ENCODE assay signal across 9 cellular contexts in genomic region chr2:121617042-121617599, GRCh38. TPM values are rescaled to one million over a fixed set of nuclear protein-coding genes. Genes with fewer than 3 reads are reported as not detected.
DNase-seq lines count a peak whose midpoint lies in the region; ATAC-seq, FAIRE-seq and TF ChIP-seq lines count a peak whose summit lies in the region.
"Had no signal": no experiment of that assay in that cellular context is flagged by ENCODE, and none has a peak within 500 bp of the region (broad histone marks: within the 10 kb centered on the region; RNA-seq: fewer than 3 reads in every experiment).

No MANE protein-coding gene starts in this region.

- H2BK15ac ChIP-seq in mesenchymal stem cell (ENCODE audit: low read depth, poor library complexity, severe bottlenecking) = no peak overlapping the region

- H2BK12ac ChIP-seq in mesenchymal stem cell (ENCODE audit: low read length in 2 of 2) = no peak overlapping the region

- H3K79me1 ChIP-seq in mesenchymal stem cell (replicated peaks; ENCODE audit: low read length, poor library complexity, severe bottlenecking) = peaks cover 35% of the 10 kb centered on the region

- no peak for DNase-seq in GM12891 (ENCODE audit: insufficient read length, low spot score)
- DNase-seq in SW480 (ENCODE audit: low spot score) = peak; percentile 29
- peak; percentile 30 for DNase-seq in mesenchymal stem cell
- DNase-seq in mucosa of gallbladder (ENCODE audit: low spot score) = no peak
- no peak for DNase-seq in tibial nerve (ENCODE audit: low spot score in 2 of 2)
- DNase-seq in dermis blood vessel endothelial cell = no peak
- DNase-seq: stimulated activated CD8-positive, alpha-beta memory T cell treated with anti-CD3 and anti-CD28 coated beads, Interleukin-4, amount 100 ng/mL, for 48 hours had no signal

- H2BK120ac ChIP-seq in mesenchymal stem cell (ENCODE audit: low read depth, low read length) = no peak overlapping the region

- H3K27me3 ChIP-seq in mesenchymal stem cell (ENCODE audit: control insufficient read depth in 1 of 2, insufficient read depth in 1 of 2, low read length in 2 of 2) (no peaks in the 10 kb centered on the region), tibial nerve (no peaks in the 10 kb centered on the region)

- peak overlapping the region in 1 of 2 experiments; percentile 35 for H3K23ac ChIP-seq in mesenchymal stem cell (ENCODE audit: low read length in 2 of 2)

- no peak overlapping the region for H4K8ac ChIP-seq in mesenchymal stem cell (ENCODE audit: low read length)

- peak overlapping the region in 1 of 2 experiments; percentile 72 for H3K14ac ChIP-seq in mesenchymal stem cell (ENCODE audit: low read length in 2 of 2)

- H4K91ac ChIP-seq in mesenchymal stem cell (ENCODE audit: low read length) = no peak overlapping the region

- no peak overlapping the region for H3K27ac ChIP-seq in mesenchymal stem cell (ENCODE audit: low read length, poor library complexity, severe bottlenecking)
- peak overlapping the region in 1 of 4 donors; percentile 42 for H3K27ac ChIP-seq in tibial nerve

- H2AFZ ChIP-seq in mesenchymal stem cell (ENCODE audit: low read depth, low read length) = no peak overlapping the region

- no peak overlapping the region for H3K4ac ChIP-seq in mesenchymal stem cell (ENCODE audit: low read depth in 1 of 2, low read length in 2 of 2)

- H2AK5ac ChIP-seq in mesenchymal stem cell (ENCODE audit: low read length, severe bottlenecking) = no peak overlapping the region

- TF ChIP-seq EP300 in tibial nerve (IDR thresholded peaks at IDR 0.05) = no peak

- 17% methylated on average over 4 of the region's 4 CpGs for WGBS in mesenchymal stem cell
- WGBS in tibial nerve, 2 donors = 32% methylated on average over 4 of the region's 4 CpGs

- no peaks in the 10 kb centered on the region for H3K9me3 ChIP-seq in mesenchymal stem cell (ENCODE audit: control insufficient read depth, low read length)
- H3K9me3 ChIP-seq in tibial nerve = no peaks in the 10 kb centered on the region

- FAIRE-seq in GM12891 (lab: Jason Lieb, UNC) = peak; percentile 72

- H3K9ac ChIP-seq in mesenchymal stem cell (ENCODE audit: low read length) = no peak overlapping the region

- no peak for TF ChIP-seq CTCF in tibial nerve (IDR thresholded peaks at IDR 0.05)

- peak overlapping the region in 1 of 2 experiments; percentile 57 for H3K18ac ChIP-seq in mesenchymal stem cell (ENCODE audit: low read depth in 1 of 2, low read length in 2 of 2)

- H3K4me3 ChIP-seq in mesenchymal stem cell (ENCODE audit: insufficient read depth in 1 of 2, low read depth in 1 of 2, low read length in 2 of 2) (no peak overlapping the region), tibial nerve (no peak overlapping the region)

- no peak overlapping the region for H2BK5ac ChIP-seq in mesenchymal stem cell (ENCODE audit: low read depth, low read length, poor library complexity, severe bottlenecking)

- ATAC-seq in HG02678 (IDR thresholded peaks at IDR 0.05; ENCODE audit: unreplicated experiment) (peak; percentile 42), HG02973 (IDR thresholded peaks at IDR 0.05; ENCODE audit: unreplicated experiment) (no peak)

- peaks cover 4% of the 10 kb centered on the region in 2 experiments for H3K36me3 ChIP-seq in mesenchymal stem cell (ENCODE audit: control insufficient read depth in 1 of 2, insufficient read depth in 2 of 2, low read depth in 1 of 2, low read length in 2 of 2)
- H3K36me3 ChIP-seq in tibial nerve = peaks cover 0 to 6% (median 0%) of the 10 kb centered on the region in 3 donors

- TF ChIP-seq POLR2A in GM12891 (IDR thresholded peaks at IDR 0.05; ENCODE audit: low read depth, low read length) (no peak), tibial nerve (IDR thresholded peaks at IDR 0.05) (no peak)

- H3K4me1 ChIP-seq in mesenchymal stem cell (ENCODE audit: control insufficient read depth, insufficient read depth, low read depth, low read length) = peaks cover 5% of the 10 kb centered on the region
- H3K4me1 ChIP-seq in tibial nerve = peaks cover 0 to 29% (median 2%) of the 10 kb centered on the region in 4 donors

- no peak overlapping the region for H3K4me2 ChIP-seq in mesenchymal stem cell (ENCODE audit: low read length, poor library complexity, severe bottlenecking)

TF ChIP-seq in GM12891, 5 proteins besides CTCF, POLR2A, EP300 and RAD21:
- no peak for TF ChIP-seq TAF1 (IDR thresholded peaks at IDR 0.05; ENCODE audit: low read depth, low read length)
- no peak for TF ChIP-seq PAX5 (IDR thresholded peaks at IDR 0.05; ENCODE audit: insufficient read depth, low read length, severe bottlenecking)
- TF ChIP-seq SPI1 (IDR thresholded peaks at IDR 0.05; ENCODE audit: low read depth, low read length) = no peak
- TF ChIP-seq POU2F2 (IDR thresholded peaks at IDR 0.05; ENCODE audit: low read depth, low read length) = no peak
- no peak for TF ChIP-seq POLR2AphosphoS5 (IDR thresholded peaks at IDR 0.05; ENCODE audit: low read depth, low read length)

RNA-seq across cellular contexts. Expression of gene CLASP1, which starts 32.1 kb away (rescaled TPM):
- 18.8 TPM for polyA plus RNA-seq in GM12891 (2012; ENCODE audit: low read depth, missing spikeins)
- 15.0 TPM for polyA plus RNA-seq in mesenchymal stem cell (2013, experiment 1 of 2)
- 14.1 TPM for polyA plus RNA-seq in mesenchymal stem cell (2013, experiment 2 of 2)
- total RNA-seq in mucosa of gallbladder = 51.4 TPM
- total RNA-seq in tibial nerve = 100 to 1,000 TPM in 1 of 4 donors, 10 to 100 TPM in 3; 72.8 to 164 (median 88.6) TPM
- 51.9 and 67.7 TPM in 2 replicates for total RNA-seq in dermis blood vessel endothelial cell

Comparison
In these comparisons a context has a peak if more than half of its experiments do, and no peak if none do; other contexts are left out.
1. DNase-seq: peak in SW480 (single experiment) and mesenchymal stem cell (single experiment); none in GM12891 (single experiment), mucosa of gallbladder (single experiment), tibial nerve (0 of 2) and dermis blood vessel endothelial cell (single experiment).